Comparison of ENCODE assay signal across 14 cellular contexts in genomic region chr13:113936166-113936565, GRCh38. TPM values are rescaled to one million over a fixed set of nuclear protein-coding genes. Genes with fewer than 3 reads are reported as not detected.
DNase-seq lines count a peak whose midpoint lies in the region; ATAC-seq and TF ChIP-seq lines count a peak whose summit lies in the region.
"Had no signal": no experiment of that assay in that cellular context is flagged by ENCODE, and none has a peak within 500 bp of the region (broad histone marks: within the 10 kb centered on the region; RNA-seq: fewer than 3 reads in every experiment).

No MANE protein-coding gene starts in this region.

- H3K9me1 ChIP-seq in IMR-90 (ENCODE audit: insufficient read depth, low read length): no peaks in the 10 kb centered on the region; the same call in 1 of the 2 replicates

- 100% methylated on average over 1 of the region's 13 CpGs; no CpG with 5 or more reads in 1 of the 2 experiments for WGBS in IMR-90 (ENCODE audit: extremely low coverage in 2 of 2, insufficient read length in 1 of 2), 2 experiments
- WGBS in mesodermal cell (ENCODE audit: insufficient coverage in 2 of 2), 2 experiments: 95% methylated on average over 9 of the region's 13 CpGs
- 84 to 89% methylated on average over 13 of the region's 13 CpGs for WGBS in sigmoid colon, 2 donors
- 92 to 100% methylated on average over 10 to 13 of the region's 13 CpGs for WGBS in endodermal cell (ENCODE audit: insufficient coverage in 1 of 2, insufficient read length in 1 of 2), 2 experiments

- DNase-seq in IMR-90 (no peak), ascending aorta (ENCODE audit: low spot score in 2 of 2) (no peak), sigmoid colon (peak; percentile 52), COLO668 (lab: John Stamatoyannopoulos, UW; ENCODE audit: unreplicated experiment) (no peak), dedifferentiated amniotic fluid mesenchymal stem cell (ENCODE audit: extremely low spot score) (no peak), endodermal cell (no peak)
- DNase-seq: CD8-positive, alpha-beta T cell; GOT3; NCI-H1694; NCI-H446 had no signal

- H3K4me3 ChIP-seq in IMR-90 (ENCODE audit: insufficient read depth, low read depth, low read length) (no peak overlapping the region), ascending aorta (no peak overlapping the region), mesodermal cell (ENCODE audit: extremely low read depth, insufficient read depth, low read length, poor library complexity, severe bottlenecking) (no peak overlapping the region), sigmoid colon (no peak overlapping the region), endodermal cell (ENCODE audit: low read length) (no peak overlapping the region)

- peaks cover 0 to 32% of the 10 kb centered on the region in 2 experiments; a peak in 1 of 4 replicates for H3K79me1 ChIP-seq in IMR-90 (ENCODE audit: low read depth in 1 of 2, low read length in 2 of 2)

- H3K4me1 ChIP-seq in IMR-90 (ENCODE audit: control insufficient read depth, insufficient read depth, low read length): peaks cover 7% of the 10 kb centered on the region; the same call in 1 of the 2 replicates
- peaks cover 8 to 9% of the 10 kb centered on the region in 2 donors for H3K4me1 ChIP-seq in ascending aorta
- no peaks in the 10 kb centered on the region for H3K4me1 ChIP-seq in mesodermal cell (ENCODE audit: control insufficient read depth, insufficient read depth, low read length, poor library complexity, severe bottlenecking)
- peaks cover 0 to 9% (median 4%) of the 10 kb centered on the region in 4 donors for H3K4me1 ChIP-seq in sigmoid colon
- H3K4me1 ChIP-seq in endodermal cell (ENCODE audit: control insufficient read depth, insufficient read depth, low read length): peaks cover 2% of the 10 kb centered on the region

- TF ChIP-seq EP300 in sigmoid colon (IDR thresholded peaks at IDR 0.05): no peak

- TF ChIP-seq POLR2A in IMR-90 (IDR thresholded peaks at IDR 0.05; ENCODE audit: low read depth, low read length): no peak
- no peak for TF ChIP-seq POLR2A in sigmoid colon (IDR thresholded peaks at IDR 0.05)

- H3K27me3 ChIP-seq in IMR-90 (ENCODE audit: control insufficient read depth, insufficient read depth, low read length): no peaks in the 10 kb centered on the region
- no peaks in the 10 kb centered on the region for H3K27me3 ChIP-seq in ascending aorta
- H3K27me3 ChIP-seq in sigmoid colon: peaks cover 0 to 25% (median 24%) of the 10 kb centered on the region in 3 donors
- H3K27me3 ChIP-seq in endodermal cell (ENCODE audit: control insufficient read depth, insufficient read depth, low read length, poor library complexity, severe bottlenecking): peaks cover 70% of the 10 kb centered on the region

- TF ChIP-seq RAD21 in IMR-90 (IDR thresholded peaks at IDR 0.05; ENCODE audit: low read length): no peak

- peaks cover 44% of the 10 kb centered on the region for H3K27me3 Mint-ChIP-seq in endodermal cell (ENCODE audit: insufficient read depth)

- no peak overlapping the region for H2BK20ac ChIP-seq in IMR-90 (ENCODE audit: low read depth, low read length)

- in situ Hi-C loops in IMR-90 (cut with MboI; ENCODE audit: low sequenced_read_pairs): no loop called here

- H2AK5ac ChIP-seq in IMR-90 (ENCODE audit: low read depth, low read length): no peak overlapping the region; the same call in 1 of the 2 replicates

- H3K23ac ChIP-seq in IMR-90 (ENCODE audit: low read depth, low read length): no peak overlapping the region

- H3K4me3 Mint-ChIP-seq in endodermal cell: no peak overlapping the region
- H3K4me3 Mint-ChIP-seq: B cell; CD8-positive, alpha-beta T cell had no signal

- intact Hi-C loops in IMR-90 (cut with micrococcal nuclease): no loop called here
- intact Hi-C loops in ascending aorta (cut with DNase I): loop anchor here (5.0 kb wide), 1 partner anchor 74 kb away; the partner anchor contains the start of gene GAS6
- intact Hi-C loops in sigmoid colon (cut with DNase I): no loop called here

- H3K4ac ChIP-seq in IMR-90 (ENCODE audit: low read depth, low read length): no peak overlapping the region

- no peak overlapping the region; the same call in 2 of the 3 replicates for H2BK15ac ChIP-seq in IMR-90 (ENCODE audit: low read depth, low read length)

- CTCF ChIA-PET in IMR-90 (lab: Yijun Ruan, JAX): no interaction called here

- no peaks in the 10 kb centered on the region for H3K9me3 Mint-ChIP-seq in endodermal cell
- H3K9me3 Mint-ChIP-seq: CD8-positive, alpha-beta T cell had no signal

- H3K9ac ChIP-seq in IMR-90 (ENCODE audit: low read depth, low read length) (no peak overlapping the region), endodermal cell (ENCODE audit: extremely low read depth, low read length, poor library complexity, severe bottlenecking) (no peak overlapping the region)
- H3K9ac ChIP-seq: KMS-11 had no signal

- no peaks in the 10 kb centered on the region for H3K36me3 Mint-ChIP-seq in endodermal cell (ENCODE audit: low read depth)
- H3K36me3 Mint-ChIP-seq: CD8-positive, alpha-beta T cell had no signal

- no peaks in the 10 kb centered on the region for H4K20me1 ChIP-seq in IMR-90 (ENCODE audit: insufficient read depth, low read length)

- no peaks in the 10 kb centered on the region for H3K4me1 Mint-ChIP-seq in endodermal cell
- H3K4me1 Mint-ChIP-seq: B cell had no signal

- H2BK120ac ChIP-seq in IMR-90 (ENCODE audit: low read depth, low read length): no peak overlapping the region

- dilution Hi-C loops in IMR-90 (cut with HindIII; ENCODE audit: low sequenced_read_pairs, unreplicated experiment): no loop called here

- no peak overlapping the region for H3K27ac Mint-ChIP-seq in endodermal cell
- H3K27ac Mint-ChIP-seq: B cell; CD8-positive, alpha-beta T cell had no signal

- POLR2A ChIA-PET in IMR-90 (lab: Charles Lee; ENCODE audit: unreplicated experiment): no interaction called here

- H4K5ac ChIP-seq in IMR-90 (ENCODE audit: low read depth, low read length): no peak overlapping the region

- no peak overlapping the region for H4K8ac ChIP-seq in IMR-90 (ENCODE audit: low read depth in 2 of 2, low read length in 2 of 2)

- TF ChIP-seq CTCF in IMR-90 (conservative IDR thresholded peaks at IDR 0.05; ENCODE audit: low read depth, low read length) (no peak), ascending aorta (IDR thresholded peaks at IDR 0.05) (no peak), sigmoid colon (IDR thresholded peaks at IDR 0.05) (no peak), endodermal cell (conservative IDR thresholded peaks at IDR 0.05) (no peak)

- no peak overlapping the region for H3K14ac ChIP-seq in IMR-90 (replicated peaks; ENCODE audit: low read depth, low read length)

- H4K91ac ChIP-seq in IMR-90 (ENCODE audit: insufficient read depth, low read depth, low read length): no peak overlapping the region

- H3K18ac ChIP-seq in IMR-90 (ENCODE audit: low read depth, low read length): no peak overlapping the region

- H2AFZ ChIP-seq in IMR-90 (replicated peaks; ENCODE audit: low read length, poor library complexity): no peak overlapping the region

- no peak overlapping the region for H3K56ac ChIP-seq in IMR-90 (ENCODE audit: extremely low read depth, insufficient read depth, low read length)

- no peaks in the 10 kb centered on the region for H3K36me3 ChIP-seq in IMR-90 (ENCODE audit: control insufficient read depth, insufficient read depth, low read length)
- no peaks in the 10 kb centered on the region for H3K36me3 ChIP-seq in ascending aorta
- no peaks in the 10 kb centered on the region for H3K36me3 ChIP-seq in mesodermal cell (ENCODE audit: control insufficient read depth, insufficient read depth, low read length)
- H3K36me3 ChIP-seq in sigmoid colon: no peaks in the 10 kb centered on the region
- H3K36me3 ChIP-seq in endodermal cell (ENCODE audit: control insufficient read depth, insufficient read depth, low read length): no peaks in the 10 kb centered on the region

- H2AK9ac ChIP-seq in IMR-90 (replicated peaks; ENCODE audit: low read depth, low read length, poor library complexity): peak overlapping the region; percentile 5

- no TSS peak for BruUV-seq in IMR-90 (replicated peaks; lab: Mats Ljungman, UMichigan)

- no peak overlapping the region for H3K27ac ChIP-seq in IMR-90 (ENCODE audit: insufficient read depth, low read length)
- H3K27ac ChIP-seq in ascending aorta: peak overlapping the region; percentile 79 to 85
- peak overlapping the region; percentile 88 for H3K27ac ChIP-seq in mesodermal cell (ENCODE audit: low read depth, low read length, severe bottlenecking)
- no peak overlapping the region for H3K27ac ChIP-seq in sigmoid colon
- no peak overlapping the region for H3K27ac ChIP-seq in endodermal cell (ENCODE audit: low read depth, low read length)
- H3K27ac ChIP-seq: KMS-11 had no signal

- no peak overlapping the region for H3K4me2 ChIP-seq in IMR-90 (ENCODE audit: low read depth, low read length)
- H3K4me2 ChIP-seq: KMS-11 had no signal

- H3K9me3 ChIP-seq in IMR-90 (ENCODE audit: control insufficient read depth, insufficient read depth, low read length) (no peaks in the 10 kb centered on the region), ascending aorta (no peaks in the 10 kb centered on the region), mesodermal cell (ENCODE audit: control insufficient read depth, low read length) (no peaks in the 10 kb centered on the region), sigmoid colon (no peaks in the 10 kb centered on the region), endodermal cell (ENCODE audit: control insufficient read depth, low read length) (no peaks in the 10 kb centered on the region)

- no peak for ATAC-seq in IMR-90 (ENCODE audit: low read depth)
- ATAC-seq: CD8-positive, alpha-beta T cell had no signal

- no peak overlapping the region for H2BK5ac ChIP-seq in IMR-90 (ENCODE audit: low read depth, low read length, poor library complexity, severe bottlenecking)

TF ChIP-seq in IMR-90, 13 proteins besides CTCF, POLR2A, EP300 and RAD21 (continues in another document):
- TF ChIP-seq CHD1 (IDR thresholded peaks at IDR 0.05; ENCODE audit: low read depth, low read length) (no peak), CEBPB (IDR thresholded peaks at IDR 0.05; ENCODE audit: low read depth, low read length) (no peak)

RNA-seq across cellular contexts. Expression of gene C13orf46, which starts 37.7 kb away (rescaled TPM):
- total RNA-seq in IMR-90 (2012; rRNA removed): under 0.01 TPM in 2 replicates
- 2.1 and 2.5 TPM in 2 replicates for polyA plus RNA-seq in IMR-90 (2012; rRNA removed)
- polyA plus RNA-seq in IMR-90 (2012; cell fraction: cytosol; rRNA removed): 1.7 and 1.8 TPM in 2 replicates
- 8.9 and 10.0 TPM in 2 replicates for polyA plus RNA-seq in IMR-90 (2012; cell fraction: nucleus; rRNA removed; ENCODE audit: low replicate concordance)
- total RNA-seq in ascending aorta: 4.8 TPM
- 0.41 TPM for polyA plus RNA-seq in mesodermal cell (2013, experiment 1 of 2)
- polyA plus RNA-seq in mesodermal cell (2013, experiment 2 of 2): 0.35 TPM
- total RNA-seq in sigmoid colon: 10 to 100 TPM in 1 of 4 donors, under 1 TPM in 2, not detected in 1; 0.71 to 11.9 (median 0.81) TPM
- polyA plus RNA-seq in sigmoid colon: 1 to 10 TPM in 1 of 3 donors, under 1 TPM in 1, not detected in 1; 0.23 to 1.2 TPM
- total RNA-seq in endodermal cell: under 1 TPM; 0.20 to 0.27 TPM
- 0.14 TPM for polyA plus RNA-seq in endodermal cell (2013, experiment 1 of 2)
- polyA plus RNA-seq in endodermal cell (2013, experiment 2 of 2): 0.25 TPM
- total RNA-seq: Daoy had no signal

Comparison
In these comparisons a context has a peak if more than half of its experiments do, and no peak if none do; other contexts are left out.
1. H3K27ac ChIP-seq: peak in ascending aorta (2 of 2) and mesodermal cell (single experiment); none in IMR-90 (single experiment), sigmoid colon (0 of 4) and endodermal cell (single experiment).